ENCODE assay signal across 10 cellular contexts in genomic region chr16:67199808-67200198, GRCh38. TPM values are rescaled to one million over a fixed set of nuclear protein-coding genes. Genes with fewer than 3 reads are reported as not detected.
DNase-seq lines count a peak whose midpoint lies in the region; ATAC-seq, FAIRE-seq and TF ChIP-seq lines count a peak whose summit lies in the region.
"Had no signal": no experiment of that assay in that cellular context is flagged by ENCODE, and none has a peak within 500 bp of the region (broad histone marks: within the 10 kb centered on the region; RNA-seq: fewer than 3 reads in every experiment).

No MANE protein-coding gene starts in this region.

- H3K23me2 ChIP-seq in H9 (ENCODE audit: insufficient read length, low read depth, low read length, poor library complexity, severe bottlenecking), result no peaks in the 10 kb centered on the region

- H2BK5ac ChIP-seq in H9 (ENCODE audit: insufficient read length, low read length), result no peak overlapping the region

- H3K4me3 ChIP-seq in astrocyte (ENCODE audit: insufficient read depth, low read depth, low read length) (no peak overlapping the region), iPS-18a (ENCODE audit: low read length) (peak overlapping the region; percentile 21), psoas muscle (no peak overlapping the region)

- no peaks in the 10 kb centered on the region for H3K4me1 ChIP-seq in H9 (ENCODE audit: insufficient read depth, low read length)
- no peaks in the 10 kb centered on the region for H3K4me1 ChIP-seq in astrocyte (ENCODE audit: insufficient read depth, low read length)
- no peaks in the 10 kb centered on the region for H3K4me1 ChIP-seq in iPS-18a (ENCODE audit: control insufficient read depth, low read depth, low read length)
- peaks cover 4% of the 10 kb centered on the region for H3K4me1 ChIP-seq in psoas muscle

- no peak overlapping the region for H2BK12ac ChIP-seq in H9 (ENCODE audit: insufficient read length, low read depth, low read length)

- no peak overlapping the region for H3K14ac ChIP-seq in H9 (ENCODE audit: insufficient read depth, low read length)

- no CpG with 5 or more reads among the region's 22 CpGs for WGBS in H9 (ENCODE audit: extremely low coverage, insufficient read length, low lambda C conversion rate)
- WGBS in psoas muscle, 3 donors, result 49 to 54% (median 52%) methylated on average over 16 to 22 of the region's 22 CpGs

- H3K23ac ChIP-seq in H9 (ENCODE audit: insufficient read length, low read depth, low read length), result no peak overlapping the region

- no peak overlapping the region for H2BK120ac ChIP-seq in H9 (ENCODE audit: low read depth, low read length, poor library complexity, severe bottlenecking)

- H3K9me3 Mint-ChIP-seq in H9 (no peaks in the 10 kb centered on the region), astrocyte (ENCODE audit: unreplicated experiment) (no peaks in the 10 kb centered on the region)
- no peaks in the 10 kb centered on the region for H3K9me3 Mint-ChIP-seq in activated CD4-positive, alpha-beta memory T cell treated with anti-CD3 and anti-CD28 coated beads for 36 hours

- H3K4me2 ChIP-seq in H9 (ENCODE audit: insufficient read depth, insufficient read length, low read length) (peak overlapping the region; percentile 47), astrocyte (ENCODE audit: low read length) (no peak overlapping the region)

- no peak overlapping the region for H3K4ac ChIP-seq in H9 (ENCODE audit: low read depth, low read length)

- H4K20me1 ChIP-seq in H9 (ENCODE audit: control insufficient read depth, insufficient read depth, insufficient read length) (no peaks in the 10 kb centered on the region), astrocyte (ENCODE audit: insufficient read depth, low read length) (peaks cover 41% of the 10 kb centered on the region)

- ATAC-seq in psoas muscle, result peak in 3 of 4 donors; percentile 2 to 32 (median 10)

- DNase-seq in H9 (peak; percentile 78), astrocyte (ENCODE audit: low read depth) (no peak), psoas muscle (no peak), LoVo (ENCODE audit: low spot score) (no peak), NCI-H2227 treated with DMSO at 0.1 percent for 48 hours (lab: John Stamatoyannopoulos, UW) (no peak), dermis blood vessel endothelial cell (no peak)
- DNase-seq in activated CD4-positive, alpha-beta memory T cell treated with anti-CD3 and anti-CD28 coated beads for 36 hours, result no peak

- H3K27me3 Mint-ChIP-seq in H9 (ENCODE audit: low read depth) (0 out of 2 replicates have a peak, but pooled peaks cover 2% of the 10 kb centered on the region), astrocyte (ENCODE audit: low read depth, unreplicated experiment) (no peaks in the 10 kb centered on the region)
- no peaks in the 10 kb centered on the region for H3K27me3 Mint-ChIP-seq in activated CD4-positive, alpha-beta memory T cell treated with anti-CD3 and anti-CD28 coated beads for 36 hours

- H4K8ac ChIP-seq in H9 (replicated peaks; ENCODE audit: insufficient read length, low read depth, low read length), result no peak overlapping the region

- H2AK5ac ChIP-seq in H9 (ENCODE audit: insufficient read length, low read length), result no peak overlapping the region

- H2BK20ac ChIP-seq in H9 (ENCODE audit: low read depth, low read length, poor library complexity, severe bottlenecking), result no peak overlapping the region

- H3K36me3 ChIP-seq in astrocyte (ENCODE audit: insufficient read depth, low read length) (peaks cover 25% of the 10 kb centered on the region), iPS-18a (ENCODE audit: control insufficient read depth, low read depth, low read length) (peaks cover 43% of the 10 kb centered on the region), psoas muscle (ENCODE audit: insufficient read depth in 1 of 2, low read depth in 1 of 2) (peaks cover 19 to 65% of the 10 kb centered on the region in 2 donors)

- H3K79me1 ChIP-seq in H9 (ENCODE audit: insufficient read depth, low read depth, low read length, poor library complexity, severe bottlenecking), result no peaks in the 10 kb centered on the region

- H3K79me2 ChIP-seq in H9 (ENCODE audit: insufficient read depth, low read length), result no peaks in the 10 kb centered on the region
- H3K79me2 ChIP-seq in astrocyte (ENCODE audit: insufficient read depth, low read length), result peaks cover 12% of the 10 kb centered on the region

- TF ChIP-seq CTCF in H9 (conservative IDR thresholded peaks at IDR 0.05), result peak; percentile 57
- no peak for TF ChIP-seq CTCF in astrocyte (IDR thresholded peaks at IDR 0.05; ENCODE audit: insufficient read depth, low read depth, low read length)
- TF ChIP-seq CTCF in psoas muscle (IDR thresholded peaks at IDR 0.05), result no peak

- no peak overlapping the region for H3K27ac ChIP-seq in H9 (ENCODE audit: insufficient read length, low read depth, low read length)
- no peak overlapping the region for H3K27ac ChIP-seq in astrocyte (ENCODE audit: low read depth, low read length)
- H3K27ac ChIP-seq in iPS-18a (ENCODE audit: low read length), result no peak overlapping the region
- no peak overlapping the region for H3K27ac ChIP-seq in psoas muscle

- H2BK15ac ChIP-seq in H9 (ENCODE audit: low read depth, low read length), result no peak overlapping the region

- no peaks in the 10 kb centered on the region for H3K27me3 ChIP-seq in H9 (ENCODE audit: insufficient read depth, low read length)
- H3K27me3 ChIP-seq in astrocyte (ENCODE audit: insufficient read depth, low read length), result no peaks in the 10 kb centered on the region
- no peaks in the 10 kb centered on the region for H3K27me3 ChIP-seq in iPS-18a (ENCODE audit: control insufficient read depth, insufficient read depth, low read length)
- no peaks in the 10 kb centered on the region for H3K27me3 ChIP-seq in psoas muscle (ENCODE audit: insufficient read depth in 3 of 3, low read length in 2 of 3)

- peaks cover 7 to 12% of the 10 kb centered on the region in 2 experiments for H3K4me1 Mint-ChIP-seq in H9
- H3K4me1 Mint-ChIP-seq in astrocyte (ENCODE audit: low read depth, unreplicated experiment), result peaks cover 3% of the 10 kb centered on the region
- H3K4me1 Mint-ChIP-seq in activated CD4-positive, alpha-beta memory T cell treated with anti-CD3 and anti-CD28 coated beads for 36 hours (ENCODE audit: low read depth), result peaks cover 10% of the 10 kb centered on the region

- no peak overlapping the region for H4K91ac ChIP-seq in H9 (ENCODE audit: insufficient read length, low read depth, low read length)

- H3K27ac Mint-ChIP-seq in H9 (peak overlapping the region; percentile 68 to 94 (median 70); a peak in 5 of 7 replicates), astrocyte (ENCODE audit: unreplicated experiment) (no peak overlapping the region)
- no peak overlapping the region for H3K27ac Mint-ChIP-seq in activated CD4-positive, alpha-beta memory T cell treated with anti-CD3 and anti-CD28 coated beads for 36 hours

- no peaks in the 10 kb centered on the region for H3K9me3 ChIP-seq in H9 (ENCODE audit: control insufficient read depth, low read depth, low read length)
- H3K9me3 ChIP-seq in astrocyte (ENCODE audit: insufficient read depth, low read depth, low read length), result no peaks in the 10 kb centered on the region
- H3K9me3 ChIP-seq in iPS-18a (ENCODE audit: control insufficient read depth, low read depth, low read length), result no peaks in the 10 kb centered on the region
- no peaks in the 10 kb centered on the region for H3K9me3 ChIP-seq in psoas muscle

- intact Hi-C loops in psoas muscle (cut with DNase I), result no loop called here
- intact Hi-C loops in activated CD4-positive, alpha-beta memory T cell treated with anti-CD3 and anti-CD28 coated beads for 36 hours (cut with micrococcal nuclease), result no loop called here

- no peak overlapping the region for H3K18ac ChIP-seq in H9 (ENCODE audit: insufficient read length, low read depth, low read length)

- no peak overlapping the region for H3K56ac ChIP-seq in H9 (ENCODE audit: insufficient read length, low read depth, low read length)

- POLR2A ChIA-PET in activated CD4-positive, alpha-beta memory T cell treated with anti-CD3 and anti-CD28 coated beads for 36 hours (lab: Charles Lee), result no interaction called here

- CTCF ChIA-PET in activated CD4-positive, alpha-beta memory T cell treated with anti-CD3 and anti-CD28 coated beads for 36 hours (lab: Charles Lee), result interaction anchor here (1.5 kb wide), 1 partner anchor 234 kb away, joined by 3 read pairs; no protein-coding TSS in a partner anchor

- H2AFZ ChIP-seq in H9 (ENCODE audit: low read length), result no peak overlapping the region
- no peak overlapping the region for H2AFZ ChIP-seq in astrocyte (ENCODE audit: low read depth, low read length)

- no peak overlapping the region for H3T11ph ChIP-seq in H9 (ENCODE audit: low read length)

- FAIRE-seq in astrocyte (lab: Jason Lieb, UNC), result no peak
- FAIRE-seq: endothelial cell of umbilical vein had no signal

- H4K5ac ChIP-seq in H9 (ENCODE audit: insufficient read length, low read depth, low read length), result no peak overlapping the region

- no peak overlapping the region for H3K9ac ChIP-seq in H9 (ENCODE audit: extremely low read depth, insufficient read length, low read length)
- H3K9ac ChIP-seq in astrocyte (ENCODE audit: low read length), result no peak overlapping the region
- no peak overlapping the region for H3K9ac ChIP-seq in iPS-18a (ENCODE audit: low read length)

- H3K4me3 Mint-ChIP-seq in H9 (peak overlapping the region; percentile 71 to 80), astrocyte (ENCODE audit: unreplicated experiment) (peak overlapping the region; percentile 42)
- H3K4me3 Mint-ChIP-seq in activated CD4-positive, alpha-beta memory T cell treated with anti-CD3 and anti-CD28 coated beads for 36 hours, result no peak overlapping the region

- H3K36me3 Mint-ChIP-seq in H9 (ENCODE audit: insufficient read depth in 1 of 3, low read depth in 3 of 3), result peaks cover 26 to 63% (median 38%) of the 10 kb centered on the region in 3 experiments
- H3K36me3 Mint-ChIP-seq in astrocyte (ENCODE audit: low read depth, unreplicated experiment), result peaks cover 14% of the 10 kb centered on the region
- peaks cover 21% of the 10 kb centered on the region for H3K36me3 Mint-ChIP-seq in activated CD4-positive, alpha-beta memory T cell treated with anti-CD3 and anti-CD28 coated beads for 36 hours

RNA-seq across cellular contexts. Expression of gene ELMO3, which starts 0.9 kb away (rescaled TPM):
- 8.6 and 9.1 TPM in 2 replicates for total RNA-seq in H9 (2021)
- 1.2 and 1.4 TPM in 2 replicates for total RNA-seq in astrocyte
- under 1 TPM; 0.26 to 0.79 (median 0.42) TPM for total RNA-seq in psoas muscle
- under 1 TPM; 0.35 to 0.82 (median 0.53) TPM for polyA plus RNA-seq in psoas muscle
- total RNA-seq in activated CD4-positive, alpha-beta memory T cell treated with anti-CD3 and anti-CD28 coated beads for 36 hours, result 1 to 10 TPM; 5.1 to 5.9 TPM
- 0.74 and 1.9 TPM in 2 replicates for total RNA-seq in dermis blood vessel endothelial cell
- total RNA-seq: skeletal muscle tissue had no signal

RNA-seq across cellular contexts. Expression of gene E2F4, which starts 7.8 kb away (rescaled TPM):
- total RNA-seq in H9 (2021) (109 and 116 TPM in 2 replicates), astrocyte (44.7 and 51.2 TPM in 2 replicates), psoas muscle (10 to 100 TPM; 22.6 to 56.2 (median 45.9) TPM), dermis blood vessel endothelial cell (93.1 and 104 TPM in 2 replicates)
- polyA plus RNA-seq in psoas muscle, result 100 to 1,000 TPM in 1 of 3 donors, 10 to 100 TPM in 2; 45.0 to 106 (median 67.3) TPM
- 10 to 100 TPM; 91.6 to 92.3 TPM for total RNA-seq in activated CD4-positive, alpha-beta memory T cell treated with anti-CD3 and anti-CD28 coated beads for 36 hours

RNA-seq across cellular contexts. Expression of gene EXOC3L1, which starts 9.9 kb away (rescaled TPM):
- total RNA-seq in H9 (2021) (3.1 and 3.3 TPM in 2 replicates), astrocyte (0.45 and 0.62 TPM in 2 replicates), psoas muscle (1 to 10 TPM in 3 of 4 donors, under 1 TPM in 1; 0.91 to 1.9 (median 1.2) TPM), dermis blood vessel endothelial cell (45.8 and 50.7 TPM in 2 replicates)
- 1 to 10 TPM in 1 of 3 donors, under 1 TPM in 2; 0.84 to 3.4 (median 0.97) TPM for polyA plus RNA-seq in psoas muscle
- not detected for total RNA-seq in activated CD4-positive, alpha-beta memory T cell treated with anti-CD3 and anti-CD28 coated beads for 36 hours

RNA-seq across cellular contexts. Expression of gene MATCAP1, which starts 16.0 kb away (rescaled TPM):
- total RNA-seq in H9 (2021) (42.1 and 51.2 TPM in 2 replicates), astrocyte (26.1 TPM in 2 replicates), psoas muscle (1 to 10 TPM; 5.9 to 8.0 (median 6.6) TPM), dermis blood vessel endothelial cell (7.1 and 11.4 TPM in 2 replicates)
- 1 to 10 TPM; 4.2 to 9.7 (median 4.5) TPM for polyA plus RNA-seq in psoas muscle
- 10 to 100 TPM; 37.3 to 38.3 TPM for total RNA-seq in activated CD4-positive, alpha-beta memory T cell treated with anti-CD3 and anti-CD28 coated beads for 36 hours

RNA-seq across cellular contexts. Expression of gene TMEM208, which starts 27.1 kb away (rescaled TPM):
- 42.6 and 43.3 TPM in 2 replicates for total RNA-seq in H9 (2021)
- 47.5 and 51.6 TPM in 2 replicates for total RNA-seq in astrocyte
- 10 to 100 TPM; 10.1 to 32.7 (median 20.5) TPM for total RNA-seq in psoas muscle
- polyA plus RNA-seq in psoas muscle, result 100 to 1,000 TPM in 1 of 3 donors, 10 to 100 TPM in 2; 64.3 to 111 (median 91.9) TPM
- 10 to 100 TPM; 36.7 to 39.3 TPM for total RNA-seq in activated CD4-positive, alpha-beta memory T cell treated with anti-CD3 and anti-CD28 coated beads for 36 hours
- total RNA-seq in dermis blood vessel endothelial cell, result 21.1 and 31.7 TPM in 2 replicates

Comparison
In these comparisons a context has a peak if more than half of its experiments do, and no peak if none do; other contexts are left out.
1. H3K27ac Mint-ChIP-seq: peak in H9 (3 of 3); none in astrocyte (single experiment) and activated CD4-positive, alpha-beta memory T cell treated with anti-CD3 and anti-CD28 coated beads for 36 hours (single experiment).
2. RNA of gene EXOC3L1, which starts 9.9 kb away (total RNA-seq): 45.8 to 50.7 TPM in dermis blood vessel endothelial cell; 3.1 to 3.3 TPM in H9, 0.91 to 1.9 TPM in psoas muscle, 0.45 to 0.62 TPM in astrocyte and not detected in activated CD4-positive, alpha-beta memory T cell treated with anti-CD3 and anti-CD28 coated beads for 36 hours; every median in the first group is over 10 times any median in the second.